ENCODE assay signal across 15 cellular contexts in genomic region chr1:45589861-45590260, GRCh38. TPM values are rescaled to one million over a fixed set of nuclear protein-coding genes. Genes with fewer than 3 reads are reported as not detected.
DNase-seq lines count a peak whose midpoint lies in the region; ATAC-seq and TF ChIP-seq lines count a peak whose summit lies in the region.
"Had no signal": no experiment of that assay in that cellular context is flagged by ENCODE, and none has a peak within 500 bp of the region (broad histone marks: within the 10 kb centered on the region; RNA-seq: fewer than 3 reads in every experiment).

No MANE protein-coding gene starts in this region.

- TF ChIP-seq POLR2A in lower leg skin (IDR thresholded peaks at IDR 0.05): no peak

- in situ Hi-C loops in Caki2 (cut with HindIII; ENCODE audit: low pct_unique_long_range_greater_than_20kb, low sequenced_read_pairs): no loop called here

- no peak overlapping the region for H3K4me3 ChIP-seq in lower leg skin (ENCODE audit: low read depth, poor library complexity, severe bottlenecking)

- no peak for TF ChIP-seq CTCF in 22Rv1 (IDR thresholded peaks at IDR 0.05)
- no peak for TF ChIP-seq CTCF in lower leg skin (IDR thresholded peaks at IDR 0.05)

- 41 to 48% methylated on average over 1 of the region's 1 CpG for WGBS in lower leg skin, 2 donors

- ATAC-seq in SK-N-SH treated with all-trans-retinoic acid at 6 μM for 48 hours (peak; percentile 8), left lobe of liver (peak; percentile 30), sciatic nerve (no peak), GM18909 (IDR thresholded peaks at IDR 0.05; ENCODE audit: poor library complexity, unreplicated experiment) (no peak)
- ATAC-seq: HCT116 had no signal

- DNase-seq in Caki2 (ENCODE audit: low read depth): peak; percentile 27
- no peak for DNase-seq in left lobe of liver (ENCODE audit: low spot score)
- no peak for DNase-seq in sciatic nerve (ENCODE audit: low spot score)
- no peak for DNase-seq in lower leg skin (ENCODE audit: low spot score in 2 of 2)
- DNase-seq in epidermal melanocyte (ENCODE audit: insufficient read length, low spot score): no peak
- DNase-seq: activated CD4-positive, alpha-beta T cell treated with anti-CD3 and anti-CD28 coated beads, Interleukin-2, amount 50 U/mL, for 1 hour; activated naive CD4-positive, alpha-beta T cell treated with Interleukin-2 at 50 U/mL for 16 hours; activated T-cell treated with anti-CD3 and anti-CD28 coated beads for 4 hours; endodermal cell; KG1 had no signal

- intact Hi-C loops in sciatic nerve (cut with DNase I) (no loop called here), lower leg skin (cut with DNase I; ENCODE audit: low total_unique reads) (no loop called here)

- H3K27ac ChIP-seq in 22Rv1: peak overlapping the region; percentile 65
- H3K27ac ChIP-seq: neutrophil had no signal

TF ChIP-seq in SK-N-SH treated with all-trans-retinoic acid at 6 μM for 48 hours, 23 proteins besides CTCF, POLR2A, EP300 and RAD21:
- TF ChIP-seq ZNF565 (CRISPR knock-in tag; conservative IDR thresholded peaks at IDR 0.05; ENCODE audit: low read depth) (no peak), OSR1 (CRISPR knock-in tag; IDR thresholded peaks at IDR 0.05) (no peak), SNAI2 (CRISPR knock-in tag; IDR thresholded peaks at IDR 0.05) (no peak), ZFP3 (CRISPR knock-in tag; IDR thresholded peaks at IDR 0.05) (no peak)

RNA-seq across cellular contexts. Expression of gene NASP, which starts 6.0 kb away (rescaled TPM):
- total RNA-seq in Caki2 (2014; rRNA removed; shearing (Covaris generic); ENCODE audit: low replicate concordance): 89.4 and 99.6 TPM in 2 replicates
- total RNA-seq in left lobe of liver (28.2 TPM), sciatic nerve (66.8 TPM), lower leg skin (10 to 100 TPM; 35.4 to 64.4 (median 52.3) TPM)

RNA-seq across cellular contexts. Expression of gene CCDC17, which starts 34.0 kb away (rescaled TPM):
- 0.10 TPM in 1 of 2 replicates, not detected in the other for total RNA-seq in Caki2 (2014; rRNA removed; shearing (Covaris generic); ENCODE audit: low replicate concordance)
- total RNA-seq in left lobe of liver (2.7 TPM), sciatic nerve (5.2 TPM), lower leg skin (1 to 10 TPM; 1.4 to 2.1 (median 1.7) TPM)

RNA-seq across cellular contexts. Expression of gene AKR1A1, which starts 39.2 kb away (rescaled TPM):
- total RNA-seq in Caki2 (2014; rRNA removed; shearing (Covaris generic); ENCODE audit: low replicate concordance): 235 and 258 TPM in 2 replicates
- total RNA-seq in left lobe of liver (310 TPM), sciatic nerve (96.3 TPM), lower leg skin (10 to 100 TPM; 42.1 to 79.2 (median 57.8) TPM)

Comparison
In these comparisons a context has a peak if more than half of its experiments do, and no peak if none do; other contexts are left out.
1. ATAC-seq: peak in SK-N-SH treated with all-trans-retinoic acid at 6 μM for 48 hours (single experiment) and left lobe of liver (single experiment); none in sciatic nerve (single experiment) and GM18909 (single experiment).